Comparison of ENCODE assay signal across 8 cellular contexts in genomic region chr14:34498684-34499412, GRCh38. TPM values are rescaled to one million over a fixed set of nuclear protein-coding genes. Genes with fewer than 3 reads are reported as not detected.
A peak's percentile ranks its signal among the peaks of the same experiment; 100 is the strongest.
DNase-seq lines count a peak whose midpoint lies in the region; ATAC-seq and TF ChIP-seq lines count a peak whose summit lies in the region.

No MANE protein-coding gene starts in this region.

- DNase-seq in NCI-H1436 (lab: John Stamatoyannopoulos, UW) (peak; percentile 34), NCI-H1436 treated with DMSO at 0.1 percent for 48 hours (lab: John Stamatoyannopoulos, UW) (no peak), MM.1S (no peak), left colon (peak; percentile 44), G401 (ENCODE audit: low spot score) (no peak)
- no peak for DNase-seq in stimulated activated naive CD4-positive, alpha-beta T cell treated with Interleukin-2 at 50 U/mL for 16 hours (lab: John Stamatoyannopoulos, UW)

- intact Hi-C loops in left colon (cut with DNase I, micrococcal nuclease), result no loop called here

- no peak overlapping the region for H2AFZ ChIP-seq in MM.1S (ENCODE audit: low read length)

- no peaks in the 10 kb centered on the region for H3K36me3 ChIP-seq in MM.1S (replicated peaks; ENCODE audit: insufficient read depth, low read length)

- no peaks in the 10 kb centered on the region for H3K4me1 ChIP-seq in MM.1S (ENCODE audit: low read length)

- no peaks in the 10 kb centered on the region for H3K27me3 ChIP-seq in MM.1S (replicated peaks; ENCODE audit: insufficient read depth, low read length)

- H3K4me3 ChIP-seq in MM.1S (ENCODE audit: low read length), result no peak overlapping the region

- H4K20me1 ChIP-seq in MM.1S (ENCODE audit: insufficient read depth, low read length), result no peaks in the 10 kb centered on the region

- no peak overlapping the region for H3K9ac ChIP-seq in MM.1S (ENCODE audit: low read length)

- TF ChIP-seq CTCF in MM.1S (IDR thresholded peaks at IDR 0.05; ENCODE audit: low read length), result peak; percentile 46

- no peak overlapping the region for H3K4me2 ChIP-seq in MM.1S (ENCODE audit: low read depth, low read length)

- no peaks in the 10 kb centered on the region for H3K9me3 ChIP-seq in MM.1S (replicated peaks; ENCODE audit: insufficient read depth, low read length)

- H3F3A ChIP-seq in MM.1S (ENCODE audit: insufficient read depth, low read length), result no peaks in the 10 kb centered on the region

- no peaks in the 10 kb centered on the region for H3K9me2 ChIP-seq in MM.1S (replicated peaks; ENCODE audit: insufficient read depth, low read length)

- no peaks in the 10 kb centered on the region for H3K79me2 ChIP-seq in MM.1S (ENCODE audit: low read length)

- no peak overlapping the region for H3K27ac ChIP-seq in MM.1S (ENCODE audit: low read length)

- in situ Hi-C loops in G401 (cut with HindIII; ENCODE audit: low sequenced_read_pairs), result no loop called here

- peak; percentile 43; the same call in 2 of the 3 replicates for ATAC-seq in SK-N-SH treated with all-trans-retinoic acid at 6 μM for 48 hours
- peak; percentile 71 for ATAC-seq in left colon
- no peak for ATAC-seq in GM18873 (IDR thresholded peaks at IDR 0.05; ENCODE audit: low FRiP score, unreplicated experiment)

TF ChIP-seq in SK-N-SH treated with all-trans-retinoic acid at 6 μM for 48 hours, 23 proteins besides CTCF, POLR2A, EP300 and RAD21:
- TF ChIP-seq ARNTL (CRISPR knock-in tag; IDR thresholded peaks at IDR 0.05; ENCODE audit: borderline replicate concordance, low read depth), result no peak
- TF ChIP-seq PPARA (CRISPR knock-in tag; IDR thresholded peaks at IDR 0.05; ENCODE audit: borderline replicate concordance), result no peak
- no peak for TF ChIP-seq PATZ1 (CRISPR knock-in tag; IDR thresholded peaks at IDR 0.05; ENCODE audit: borderline replicate concordance)
- no peak for TF ChIP-seq ZNF70 (CRISPR knock-in tag; IDR thresholded peaks at IDR 0.05)
- no peak for TF ChIP-seq TCF4 (CRISPR knock-in tag; IDR thresholded peaks at IDR 0.05; ENCODE audit: borderline replicate concordance)
- no peak for TF ChIP-seq ZNF8 (CRISPR knock-in tag; IDR thresholded peaks at IDR 0.05)
- no peak for TF ChIP-seq CSDC2 (CRISPR knock-in tag; IDR thresholded peaks at IDR 0.05)
- no peak for TF ChIP-seq ZFP3 (CRISPR knock-in tag; IDR thresholded peaks at IDR 0.05)
- no peak for TF ChIP-seq POU6F1 (CRISPR knock-in tag; IDR thresholded peaks at IDR 0.05; ENCODE audit: borderline replicate concordance, low read depth)
- TF ChIP-seq CSRNP3 (CRISPR knock-in tag; IDR thresholded peaks at IDR 0.05), result no peak
- TF ChIP-seq TSHZ2 (CRISPR knock-in tag; IDR thresholded peaks at IDR 0.05), result no peak
- TF ChIP-seq BACH2 (CRISPR knock-in tag; IDR thresholded peaks at IDR 0.05; ENCODE audit: borderline replicate concordance), result no peak
- TF ChIP-seq ESRRG (CRISPR knock-in tag; IDR thresholded peaks at IDR 0.05), result no peak
- TF ChIP-seq ZFP30 (CRISPR knock-in tag; IDR thresholded peaks at IDR 0.05), result no peak
- no peak for TF ChIP-seq ZC3H10 (CRISPR knock-in tag; IDR thresholded peaks at IDR 0.05)
- no peak for TF ChIP-seq ZNF565 (CRISPR knock-in tag; conservative IDR thresholded peaks at IDR 0.05; ENCODE audit: low read depth)
TF ChIP-seq in SK-N-SH treated with all-trans-retinoic acid at 6 μM for 48 hours: peak in this region for 0.

RNA-seq across cellular contexts. Expression of gene SPTSSA, which starts 36.8 kb away (rescaled TPM):
- total RNA-seq in left colon, result 10 to 100 TPM; 47.4 to 59.1 TPM
- 18.1 and 24.8 TPM in 2 replicates for total RNA-seq in G401 (2014; rRNA removed; shearing (Covaris generic))

RNA-seq across cellular contexts. Expression of gene EAPP, which starts 40.7 kb away (rescaled TPM):
- 10 to 100 TPM; 51.5 to 59.7 TPM for total RNA-seq in left colon
- 49.2 and 53.8 TPM in 2 replicates for total RNA-seq in G401 (2014; rRNA removed; shearing (Covaris generic))

Comparison
In these comparisons a context has a peak if more than half of its experiments do, and no peak if none do; other contexts are left out.
1. DNase-seq: peak in NCI-H1436 (single experiment) and left colon (2 of 2); none in NCI-H1436 treated with DMSO at 0.1 percent for 48 hours (single experiment), MM.1S (single experiment), stimulated activated naive CD4-positive, alpha-beta T cell treated with Interleukin-2 at 50 U/mL for 16 hours (single experiment) and G401 (single experiment).